ENCODE assay signal across 8 cellular contexts in the genomic region with DNA sequence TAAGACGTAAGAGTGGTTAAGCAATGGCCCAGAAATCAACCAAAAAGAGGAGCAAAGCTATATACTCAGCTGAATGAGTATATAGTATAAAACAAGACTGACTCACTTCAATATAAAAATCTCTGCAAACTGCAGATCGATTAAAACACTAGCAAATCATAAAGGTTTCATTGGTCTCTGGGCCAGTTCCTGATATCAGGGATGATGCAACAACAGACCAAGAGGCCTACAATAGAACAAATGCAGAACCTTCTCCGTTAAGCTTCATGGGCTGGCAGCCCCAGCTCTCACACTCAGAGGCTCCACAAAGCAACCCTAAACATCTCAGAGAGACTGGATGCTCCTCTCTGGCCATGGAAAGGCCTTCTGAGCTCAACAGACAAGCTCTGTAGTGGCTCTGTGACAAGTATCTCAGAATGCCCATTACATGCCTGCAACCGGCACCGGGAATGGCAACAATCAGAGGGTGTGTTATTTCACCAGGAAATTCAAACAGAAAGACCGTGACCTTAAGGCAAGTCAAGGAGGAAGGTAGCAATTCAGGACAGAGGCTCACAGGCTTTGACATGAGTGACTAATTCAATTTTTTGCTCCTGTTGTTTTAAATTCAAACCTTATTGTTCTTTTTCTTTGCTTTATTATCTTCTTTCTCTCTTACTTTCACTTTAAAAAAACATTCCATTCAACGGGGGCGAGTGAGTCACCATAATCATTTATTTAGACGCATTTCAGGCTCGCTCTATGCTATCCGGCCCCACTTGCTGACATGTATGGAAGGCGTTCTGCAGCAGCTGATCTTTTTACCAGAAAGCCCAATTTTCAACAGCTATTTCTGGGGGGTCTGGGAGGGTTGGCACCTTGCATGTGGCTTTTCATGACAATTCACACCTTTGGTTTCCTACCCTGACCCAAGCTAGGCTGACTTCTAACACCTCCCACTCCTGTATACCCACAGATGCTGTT. TPM values are rescaled to one million over a fixed set of nuclear protein-coding genes. Genes with fewer than 3 reads are reported as not detected.
DNase-seq lines count a peak whose midpoint lies in the region; ATAC-seq, FAIRE-seq and TF ChIP-seq lines count a peak whose summit lies in the region.

No MANE protein-coding gene starts in this region.

- ATAC-seq in body of pancreas (peak; percentile 53), HepG2 (no peak)

- H3K9me3 ChIP-seq in MG63 (no peaks in the 10 kb centered on the region), body of pancreas (no peaks in the 10 kb centered on the region), HepG2 (ENCODE audit: low read length) (no peaks in the 10 kb centered on the region), suprapubic skin (no peaks in the 10 kb centered on the region)

- no peaks in the 10 kb centered on the region for H3K9me3 Mint-ChIP-seq in activated T-helper 2 cell treated with anti-CD3 and anti-CD28 coated beads, Interferon-gamma antibody, Interleukin-2, Interleukin-4, amounts not matched to agents 10 μg/mL and 5 μg/mL and 100 μg/mL, durations not matched to agents 14 hours and 24 hours and 36 hours

- H3K27ac Mint-ChIP-seq in activated T-helper 2 cell treated with anti-CD3 and anti-CD28 coated beads, Interferon-gamma antibody, Interleukin-2, Interleukin-4, amounts not matched to agents 10 μg/mL and 5 μg/mL and 100 μg/mL, durations not matched to agents 14 hours and 24 hours and 36 hours: no peak overlapping the region

- H3K27me3 Mint-ChIP-seq in activated T-helper 2 cell treated with anti-CD3 and anti-CD28 coated beads, Interferon-gamma antibody, Interleukin-2, Interleukin-4, amounts not matched to agents 10 μg/mL and 5 μg/mL and 100 μg/mL, durations not matched to agents 14 hours and 24 hours and 36 hours (ENCODE audit: low read depth): no peaks in the 10 kb centered on the region

- FAIRE-seq in HepG2 (lab: Jason Lieb, UNC): no peak

- TF ChIP-seq RAD21 in HepG2 (CRISPR knock-in tag; IDR thresholded peaks at IDR 0.05): no peak

- H3K4me2 ChIP-seq in HepG2 (ENCODE audit: low read depth, low read length): no peak overlapping the region

- H3K4me3 Mint-ChIP-seq in activated T-helper 2 cell treated with anti-CD3 and anti-CD28 coated beads, Interferon-gamma antibody, Interleukin-2, Interleukin-4, amounts not matched to agents 10 μg/mL and 5 μg/mL and 100 μg/mL, durations not matched to agents 14 hours and 24 hours and 36 hours (ENCODE audit: low read depth): no peak overlapping the region

- H2AFZ ChIP-seq in HepG2 (ENCODE audit: low read length): no peak overlapping the region

- TF ChIP-seq CTCF in body of pancreas (IDR thresholded peaks at IDR 0.05) (no peak), HepG2 (CRISPR knock-in tag; IDR thresholded peaks at IDR 0.05) (no peak), suprapubic skin (IDR thresholded peaks at IDR 0.05) (no peak)

- peak overlapping the region; percentile 39 for H3K4me3 ChIP-seq in MG63
- no peak overlapping the region for H3K4me3 ChIP-seq in body of pancreas
- no peak overlapping the region for H3K4me3 ChIP-seq in HepG2 (replicated peaks in 1 of 3; ENCODE audit: insufficient read depth in 1 of 3, low read depth in 2 of 3, low read length in 3 of 3)
- H3K4me3 ChIP-seq in suprapubic skin: peak overlapping the region; percentile 25

- H3K36me3 ChIP-seq in MG63 (no peaks in the 10 kb centered on the region; the same call in 1 of the 2 replicates), body of pancreas (replicated peaks in 1 of 2; ENCODE audit: insufficient read depth in 1 of 2, low read depth in 2 of 2) (no peaks in the 10 kb centered on the region), HepG2 (replicated peaks in 1 of 2; ENCODE audit: control insufficient read depth in 1 of 2, insufficient read depth in 2 of 2, low read length in 2 of 2) (no peaks in the 10 kb centered on the region), suprapubic skin (no peaks in the 10 kb centered on the region)

- H3K9ac ChIP-seq in HepG2 (ENCODE audit: insufficient read depth, low read depth, low read length): no peak overlapping the region

- CTCF ChIA-PET in HepG2 (lab: Yijun Ruan, JAX; ENCODE audit: low intra/inter-chr PET ratio, low total read pairs): no interaction called here

- intact Hi-C loops in body of pancreas (cut with DNase I) (no loop called here), HepG2 (cut with micrococcal nuclease; ENCODE audit: unreplicated experiment) (no loop called here)
- intact Hi-C loops in activated T-helper 2 cell treated with anti-CD3 and anti-CD28 coated beads, Interferon-gamma antibody, Interleukin-2, Interleukin-4, amounts not matched to agents 10 μg/mL and 5 μg/mL and 100 μg/mL, durations not matched to agents 14 hours and 24 hours and 36 hours (cut with micrococcal nuclease): no loop called here

- TF ChIP-seq EP300 in HepG2 (IDR thresholded peaks at IDR 0.05; ENCODE audit: low read depth in 2 of 2, low read length in 2 of 2): no peak
- no peak for TF ChIP-seq EP300 in HepG2 (CRISPR knock-in tag; IDR thresholded peaks at IDR 0.05; ENCODE audit: borderline replicate concordance)
- no peak for TF ChIP-seq EP300 in suprapubic skin (IDR thresholded peaks at IDR 0.05)

- no peaks in the 10 kb centered on the region for H3K79me2 ChIP-seq in HepG2 (ENCODE audit: insufficient read depth, low read length)

- H3K27ac ChIP-seq in body of pancreas (peak overlapping the region in 3 of 4 donors; percentile 49 to 72 (median 61)), HepG2 (ENCODE audit: extremely low read length, insufficient read depth, low read length) (no peak overlapping the region), suprapubic skin (peak overlapping the region; percentile 10)

- no peaks in the 10 kb centered on the region for H4K20me1 ChIP-seq in HepG2 (ENCODE audit: insufficient read depth, low read length)

- POLR2A ChIA-PET in HepG2 (lab: Yijun Ruan, JAX): no interaction called here

- BruUV-seq in HepG2 (replicated peaks; lab: Mats Ljungman, UMichigan): no TSS peak

- H3K27me3 ChIP-seq in MG63 (no peaks in the 10 kb centered on the region), body of pancreas (no peaks in the 10 kb centered on the region), HepG2 (ENCODE audit: control insufficient read depth in 1 of 2, insufficient read depth in 2 of 2, low read length in 2 of 2) (no peaks in the 10 kb centered on the region; a peak in 1 of 5 replicates), suprapubic skin (no peaks in the 10 kb centered on the region)

- no peak for TF ChIP-seq POLR2A in body of pancreas (IDR thresholded peaks at IDR 0.05)
- no peak for TF ChIP-seq POLR2A in HepG2 (IDR thresholded peaks at IDR 0.05; ENCODE audit: insufficient read depth in 1 of 2, low read depth in 2 of 2, low read length in 2 of 2)
- no peak for TF ChIP-seq POLR2A in suprapubic skin (IDR thresholded peaks at IDR 0.05)

- 50 to 54% methylated on average over 12 of the region's 12 CpGs for WGBS in body of pancreas, 2 donors
- 63% methylated on average over 12 of the region's 12 CpGs for WGBS in HepG2 (ENCODE audit: low lambda C conversion rate)
- WGBS in suprapubic skin: 38% methylated on average over 12 of the region's 12 CpGs

- H3K4me1 ChIP-seq in body of pancreas: peaks cover 39% of the 10 kb centered on the region
- peaks cover 13% of the 10 kb centered on the region for H3K4me1 ChIP-seq in HepG2 (ENCODE audit: insufficient read depth, low read length)
- H3K4me1 ChIP-seq in suprapubic skin: peaks cover 40% of the 10 kb centered on the region

- H3K4me1 Mint-ChIP-seq in activated T-helper 2 cell treated with anti-CD3 and anti-CD28 coated beads, Interferon-gamma antibody, Interleukin-2, Interleukin-4, amounts not matched to agents 10 μg/mL and 5 μg/mL and 100 μg/mL, durations not matched to agents 14 hours and 24 hours and 36 hours (ENCODE audit: low read depth): peaks cover 15% of the 10 kb centered on the region

- peak; percentile 38 for DNase-seq in MG63
- no peak for DNase-seq in body of pancreas
- no peak for DNase-seq in HepG2 (ENCODE audit: low spot score)
- DNase-seq in suprapubic skin (ENCODE audit: low spot score in 2 of 2): no peak
- DNase-seq in SHP77 treated with DMSO at 0.1 percent for 48 hours (lab: John Stamatoyannopoulos, UW): no peak
- no peak for DNase-seq in middle frontal gyrus (ENCODE audit: extremely low spot score, low spot score)
- DNase-seq in NCI-H1105 treated with DMSO at 0.1 percent for 48 hours (lab: John Stamatoyannopoulos, UW): no peak
- no peak for DNase-seq in activated T-helper 2 cell treated with anti-CD3 and anti-CD28 coated beads, Interferon-gamma antibody, Interleukin-2, Interleukin-4, amounts not matched to agents 10 μg/mL and 5 μg/mL and 100 μg/mL, durations not matched to agents 14 hours and 24 hours and 36 hours (ENCODE audit: low spot score)

- no peaks in the 10 kb centered on the region for H3K36me3 Mint-ChIP-seq in activated T-helper 2 cell treated with anti-CD3 and anti-CD28 coated beads, Interferon-gamma antibody, Interleukin-2, Interleukin-4, amounts not matched to agents 10 μg/mL and 5 μg/mL and 100 μg/mL, durations not matched to agents 14 hours and 24 hours and 36 hours (ENCODE audit: low read depth)

- in situ Hi-C loops in HepG2 (cut with HindIII; ENCODE audit: extremely low pct_ligation_motif_present, low pct_unique_long_range_greater_than_20kb): no loop called here

RNA-seq across cellular contexts. Expression of gene CYRIA, which starts 15.1 kb away (rescaled TPM):
- 0.69 and 1.3 TPM in 2 replicates for total RNA-seq in MG63 (2014; rRNA removed; shearing (Covaris generic); ENCODE audit: low replicate concordance)
- total RNA-seq in body of pancreas: 1 to 10 TPM; 4.4 to 5.3 TPM
- total RNA-seq in HepG2 (2016; rRNA removed; fragmentation: Illumina TruSeq; extraction: Trizol): not detected in 2 replicates
- total RNA-seq in HepG2 (2016; cell fraction: cytosol; rRNA removed; fragmentation: Illumina TruSeq; extraction: Trizol; ENCODE audit: low read depth): not detected in 2 replicates
- not detected in 2 replicates for total RNA-seq in HepG2 (2016; cell fraction: insoluble cytoplasmic fraction; rRNA removed; fragmentation: Illumina TruSeq; extraction: Trizol)
- total RNA-seq in HepG2 (2016; cell fraction: membrane; rRNA removed; fragmentation: Illumina TruSeq; extraction: Trizol): not detected in 2 replicates
- total RNA-seq in HepG2 (2016; cell fraction: nucleus; rRNA removed; fragmentation: Illumina TruSeq; extraction: Trizol): not detected in 2 replicates
- 0.09 TPM in 1 of 2 replicates, not detected in the other for polyA plus RNA-seq in HepG2 (2011; rRNA removed)
- polyA plus RNA-seq in HepG2 (2011; cell fraction: cytosol; rRNA removed): not detected in 2 replicates
- 0.07 TPM in 1 of 2 replicates, not detected in the other for polyA plus RNA-seq in HepG2 (2011; cell fraction: nucleus; rRNA removed)
- polyA plus RNA-seq in HepG2 (2012): not detected in 2 replicates
- polyA plus RNA-seq in HepG2 (2016; cell fraction: cytosol; fragmentation: Illumina TruSeq; extraction: Trizol; ENCODE audit: low read depth): not detected in 2 replicates
- 0.12 TPM in 1 of 2 replicates, not detected in the other for polyA plus RNA-seq in HepG2 (2016; cell fraction: insoluble cytoplasmic fraction; fragmentation: Illumina TruSeq; extraction: Trizol; ENCODE audit: low read depth)
- not detected in 2 replicates for polyA plus RNA-seq in HepG2 (2016; cell fraction: membrane; fragmentation: Illumina TruSeq; extraction: Trizol; ENCODE audit: low read depth)
- not detected in 2 replicates for polyA plus RNA-seq in HepG2 (2016; cell fraction: nucleus; fragmentation: Illumina TruSeq; extraction: Trizol; ENCODE audit: insufficient read depth, low read depth)
- polyA minus RNA-seq in HepG2 (2011; rRNA and poly(A)+ RNA removed; ENCODE audit: low replicate concordance): not detected in 2 replicates
- not detected in 2 replicates for polyA minus RNA-seq in HepG2 (2011; cell fraction: cytosol; rRNA and poly(A)+ RNA removed)
- polyA minus RNA-seq in HepG2 (2011; cell fraction: nucleus; rRNA and poly(A)+ RNA removed): not detected in 2 replicates
- total RNA-seq in suprapubic skin: 1 to 10 TPM; 1.8 to 4.0 (median 3.7) TPM
- 1.8 TPM in 2 replicates for total RNA-seq in activated T-helper 2 cell treated with anti-CD3 and anti-CD28 coated beads, Interferon-gamma antibody, Interleukin-2, Interleukin-4, amounts not matched to agents 10 μg/mL and 5 μg/mL and 100 μg/mL, durations not matched to agents 14 hours and 24 hours and 36 hours

Comparison
In these comparisons a context has a peak if more than half of its experiments do, and no peak if none do; other contexts are left out.
1. H3K4me3 ChIP-seq: peak in MG63 (single experiment) and suprapubic skin (single experiment); none in body of pancreas (0 of 2) and HepG2 (0 of 3).